25 cellular contexts compared by ENCODE assay signal in genomic region chr5:58453326-58453725, GRCh38. TPM values are rescaled to one million over a fixed set of nuclear protein-coding genes. Genes with fewer than 3 reads are reported as not detected.
DNase-seq lines count a peak whose midpoint lies in the region; ATAC-seq and TF ChIP-seq lines count a peak whose summit lies in the region.
"Had no signal": no experiment of that assay in that cellular context is flagged by ENCODE, and none has a peak within 500 bp of the region (broad histone marks: within the 10 kb centered on the region; RNA-seq: fewer than 3 reads in every experiment).

No MANE protein-coding gene starts in this region.

- H3K79me2 ChIP-seq in neural cell (replicated peaks; ENCODE audit: insufficient read depth, low read length) = peaks cover 50% of the 10 kb centered on the region

- no peak for TF ChIP-seq RAD21 in neural cell (conservative IDR thresholded peaks at IDR 0.05)

- H3K9me3 ChIP-seq in neural cell (ENCODE audit: low read length) (no peaks in the 10 kb centered on the region), thyroid gland (no peaks in the 10 kb centered on the region)
- H3K9me3 ChIP-seq: prostate gland, tibial nerve had no signal

- H3K4me3 ChIP-seq in neural cell (ENCODE audit: low read length) (peak overlapping the region; percentile 88), thyroid gland (replicated peaks in 1 of 3) (no peak overlapping the region)
- H3K4me3 ChIP-seq: GM12878, GM23338, K562, prostate gland, tibial nerve had no signal

- peak; percentile 23 for DNase-seq in HT1080 (ENCODE audit: low read depth)
- peak; percentile 17 for DNase-seq in fibroblast of peridontal ligament (ENCODE audit: extremely low read depth)
- no peak for DNase-seq in HEK293T (ENCODE audit: extremely low spot score)
- no peak for DNase-seq in thyroid gland
- no peak for DNase-seq in NCI-H345 treated with DMSO at 0.1 percent for 48 hours (lab: John Stamatoyannopoulos, UW; ENCODE audit: unreplicated experiment)
- DNase-seq: activated CD8-positive, alpha-beta memory T cell treated with anti-CD3 and anti-CD28 coated beads, Interleukin-2, amount 50 U/mL, for 48 hours; activated gamma-delta T cell treated with Interleukin-2 at 50 U/mL for 16 hours; central memory CD4-positive, alpha-beta T cell; MV-4-11; NCI-H1694 treated with DMSO at 0.1 percent for 48 hours; NCI-H774; nephron progenitor cell; SIG-M5; stimulated activated CD4-positive, alpha-beta T cell treated with anti-CD3 and anti-CD28 coated beads, Interleukin-4, amount 100 ng/mL, for 1 hour; stimulated activated naive CD8-positive, alpha-beta T cell treated with anti-CD3 and anti-CD28 coated beads, Interleukin-15, Interleukin-2, amounts not matched to agents 100 U/mL and 50 U/mL, for 24 hours; WERI-Rb-1 had no signal

- no peaks in the 10 kb centered on the region for H3K27me3 ChIP-seq in neural cell (ENCODE audit: insufficient read depth, low read depth, low read length)
- H3K27me3 ChIP-seq in thyroid gland = no peaks in the 10 kb centered on the region
- H3K27me3 ChIP-seq: tibial nerve had no signal

- CTCF ChIA-PET in HEK293T (lab: Yijun Ruan, JAX) = interaction anchor here (0.6 kb wide), 1 partner anchor 747 kb away, joined by 5 read pairs; no protein-coding TSS in a partner anchor

- no peak for TF ChIP-seq CTCF in neural cell (IDR thresholded peaks at IDR 0.05; ENCODE audit: poor library complexity, severe bottlenecking)
- no peak for TF ChIP-seq CTCF in thyroid gland (IDR thresholded peaks at IDR 0.05)

- ATAC-seq in SK-N-SH treated with all-trans-retinoic acid at 6 μM for 48 hours (no peak), GM19397 (IDR thresholded peaks at IDR 0.05; ENCODE audit: unreplicated experiment) (no peak)
- ATAC-seq: GM12878; GM23338; K562; stimulated activated naive CD8-positive, alpha-beta T cell treated with anti-CD3 and anti-CD28 coated beads, Interleukin-15, Interleukin-2, amounts not matched to agents 100 U/mL and 50 U/mL, for 24 hours had no signal

- POLR2A ChIA-PET in HEK293T (lab: Yijun Ruan, JAX) = no interaction called here

- peaks cover 5% of the 10 kb centered on the region for H4K20me1 ChIP-seq in neural cell (ENCODE audit: insufficient read depth)

- H3F3A ChIP-seq in neural cell (ENCODE audit: insufficient read depth, low read length, poor library complexity, severe bottlenecking) = no peaks in the 10 kb centered on the region

- H3K27ac ChIP-seq in neural cell (ENCODE audit: low read length) (no peak overlapping the region), thyroid gland (no peak overlapping the region)
- H3K27ac ChIP-seq: prostate gland, WERI-Rb-1 had no signal

- H3K4me2 ChIP-seq in neural cell (ENCODE audit: low read length) = peak overlapping the region; percentile 47
- H3K4me2 ChIP-seq: GM23338 had no signal

- no peaks in the 10 kb centered on the region for H3K9me2 ChIP-seq in neural cell (ENCODE audit: insufficient read depth, low read length)

- H3K36me3 ChIP-seq in neural cell (ENCODE audit: insufficient read depth, low read length) (peaks cover 48% of the 10 kb centered on the region), thyroid gland (peaks cover 35% of the 10 kb centered on the region in 2 donors)
- H3K36me3 ChIP-seq: prostate gland had no signal

- no peak for TF ChIP-seq POLR2A in thyroid gland (IDR thresholded peaks at IDR 0.05)

- H3K4me1 ChIP-seq in thyroid gland = peaks cover 0 to under 1% of the 10 kb centered on the region in 2 donors
- H3K4me1 ChIP-seq: prostate gland had no signal

- H3K9ac ChIP-seq in neural cell (ENCODE audit: low read length) = no peak overlapping the region

- intact Hi-C loops in thyroid gland (cut with DNase I) = no loop called here

- no peak overlapping the region for H2AFZ ChIP-seq in neural cell (ENCODE audit: low read depth, low read length)
- H2AFZ ChIP-seq: GM23338 had no signal

- no peak for TF ChIP-seq EP300 in neural cell (conservative IDR thresholded peaks at IDR 0.05; ENCODE audit: poor library complexity, severe bottlenecking)

TF ChIP-seq in SK-N-SH treated with all-trans-retinoic acid at 6 μM for 48 hours, 23 proteins besides CTCF, POLR2A, EP300 and RAD21 (continues in another document):
- TF ChIP-seq CSRNP3 (CRISPR knock-in tag; IDR thresholded peaks at IDR 0.05) (0 out of 2 replicates have a peak, but pooled peaks have one; percentile 6), ZC3H10 (CRISPR knock-in tag; IDR thresholded peaks at IDR 0.05) (peak; percentile 23; the same call in 1 of the 2 replicates), ZFP3 (CRISPR knock-in tag; IDR thresholded peaks at IDR 0.05) (no peak), ZFP30 (CRISPR knock-in tag; IDR thresholded peaks at IDR 0.05) (no peak), TOX (CRISPR knock-in tag; IDR thresholded peaks at IDR 0.05; ENCODE audit: borderline replicate concordance) (no peak; the same call in 1 of the 2 replicates), TCF4 (CRISPR knock-in tag; IDR thresholded peaks at IDR 0.05; ENCODE audit: borderline replicate concordance) (no peak), GLIS3 (CRISPR knock-in tag; IDR thresholded peaks at IDR 0.05) (no peak)

TF ChIP-seq in neural cell, 6 proteins besides CTCF, POLR2A, EP300 and RAD21 (continues in another document):
- TF ChIP-seq, protein P1, sequence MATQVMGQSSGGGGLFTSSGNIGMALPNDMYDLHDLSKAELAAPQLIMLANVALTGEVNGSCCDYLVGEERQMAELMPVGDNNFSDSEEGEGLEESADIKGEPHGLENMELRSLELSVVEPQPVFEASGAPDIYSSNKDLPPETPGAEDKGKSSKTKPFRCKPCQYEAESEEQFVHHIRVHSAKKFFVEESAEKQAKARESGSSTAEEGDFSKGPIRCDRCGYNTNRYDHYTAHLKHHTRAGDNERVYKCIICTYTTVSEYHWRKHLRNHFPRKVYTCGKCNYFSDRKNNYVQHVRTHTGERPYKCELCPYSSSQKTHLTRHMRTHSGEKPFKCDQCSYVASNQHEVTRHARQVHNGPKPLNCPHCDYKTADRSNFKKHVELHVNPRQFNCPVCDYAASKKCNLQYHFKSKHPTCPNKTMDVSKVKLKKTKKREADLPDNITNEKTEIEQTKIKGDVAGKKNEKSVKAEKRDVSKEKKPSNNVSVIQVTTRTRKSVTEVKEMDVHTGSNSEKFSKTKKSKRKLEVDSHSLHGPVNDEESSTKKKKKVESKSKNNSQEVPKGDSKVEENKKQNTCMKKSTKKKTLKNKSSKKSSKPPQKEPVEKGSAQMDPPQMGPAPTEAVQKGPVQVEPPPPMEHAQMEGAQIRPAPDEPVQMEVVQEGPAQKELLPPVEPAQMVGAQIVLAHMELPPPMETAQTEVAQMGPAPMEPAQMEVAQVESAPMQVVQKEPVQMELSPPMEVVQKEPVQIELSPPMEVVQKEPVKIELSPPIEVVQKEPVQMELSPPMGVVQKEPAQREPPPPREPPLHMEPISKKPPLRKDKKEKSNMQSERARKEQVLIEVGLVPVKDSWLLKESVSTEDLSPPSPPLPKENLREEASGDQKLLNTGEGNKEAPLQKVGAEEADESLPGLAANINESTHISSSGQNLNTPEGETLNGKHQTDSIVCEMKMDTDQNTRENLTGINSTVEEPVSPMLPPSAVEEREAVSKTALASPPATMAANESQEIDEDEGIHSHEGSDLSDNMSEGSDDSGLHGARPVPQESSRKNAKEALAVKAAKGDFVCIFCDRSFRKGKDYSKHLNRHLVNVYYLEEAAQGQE (IDR thresholded peaks at IDR 0.05; ENCODE audit: borderline replicate concordance) = no peak
- no peak for TF ChIP-seq TAF1 (IDR thresholded peaks at IDR 0.05; ENCODE audit: low read depth)
- TF ChIP-seq EZH2 (IDR thresholded peaks at IDR 0.05; ENCODE audit: borderline replicate concordance, insufficient read depth, low read length, poor library complexity, severe bottlenecking) = no peak
- TF ChIP-seq POLR2AphosphoS5 (IDR thresholded peaks at IDR 0.05) = no peak

TF ChIP-seq in HEK293T, 16 proteins besides CTCF, POLR2A, EP300 and RAD21:
- TF ChIP-seq FOXM1 (IDR thresholded peaks at IDR 0.05; ENCODE audit: borderline replicate concordance) (no peak), NFRKB (IDR thresholded peaks at IDR 0.05) (no peak)

RNA-seq across cellular contexts. Expression of gene PLK2, which starts 6.6 kb away (rescaled TPM):
- 252 and 283 TPM in 2 replicates for total RNA-seq in HT1080 (2014; rRNA removed; shearing (Covaris generic))
- polyA plus RNA-seq in HT1080 (2015; cell fraction: cytosol; rRNA removed) = 250 and 296 TPM in 2 replicates
- polyA plus RNA-seq in HT1080 (2015; cell fraction: nucleus; rRNA removed) = 915 and 1,023 TPM in 2 replicates
- 309 and 385 TPM in 2 replicates for polyA plus RNA-seq in neural cell
- 800 and 993 TPM in 2 replicates for polyA minus RNA-seq in neural cell
- 10 to 100 TPM; 34.9 to 59.3 (median 40.8) TPM for total RNA-seq in thyroid gland
- polyA plus RNA-seq: K562 had no signal

RNA-seq across cellular contexts. Expression of gene GAPT, which starts 37.9 kb away (rescaled TPM):
- not detected in 2 replicates for total RNA-seq in HT1080 (2014; rRNA removed; shearing (Covaris generic))
- not detected in 2 replicates for polyA plus RNA-seq in HT1080 (2015; cell fraction: cytosol; rRNA removed)
- not detected in 2 replicates for polyA plus RNA-seq in HT1080 (2015; cell fraction: nucleus; rRNA removed)
- not detected in 2 replicates for polyA plus RNA-seq in neural cell
- not detected in 2 replicates for polyA minus RNA-seq in neural cell
- total RNA-seq in thyroid gland = under 1 TPM in 2 of 4 donors, not detected in 2; 0.27 to 0.45 TPM
- total RNA-seq: fibroblast of lung, GM23338, K562 had no signal
- polyA plus RNA-seq: fibroblast of lung, GM23338, K562 had no signal

Comparison
In these comparisons a context has a peak if more than half of its experiments do, and no peak if none do; other contexts are left out.
1. DNase-seq: peak in HT1080 (single experiment) and fibroblast of peridontal ligament (single experiment); none in HEK293T (single experiment), thyroid gland (0 of 2) and NCI-H345 treated with DMSO at 0.1 percent for 48 hours (single experiment).